27 cellular contexts compared by ENCODE assay signal in the genomic region with DNA sequence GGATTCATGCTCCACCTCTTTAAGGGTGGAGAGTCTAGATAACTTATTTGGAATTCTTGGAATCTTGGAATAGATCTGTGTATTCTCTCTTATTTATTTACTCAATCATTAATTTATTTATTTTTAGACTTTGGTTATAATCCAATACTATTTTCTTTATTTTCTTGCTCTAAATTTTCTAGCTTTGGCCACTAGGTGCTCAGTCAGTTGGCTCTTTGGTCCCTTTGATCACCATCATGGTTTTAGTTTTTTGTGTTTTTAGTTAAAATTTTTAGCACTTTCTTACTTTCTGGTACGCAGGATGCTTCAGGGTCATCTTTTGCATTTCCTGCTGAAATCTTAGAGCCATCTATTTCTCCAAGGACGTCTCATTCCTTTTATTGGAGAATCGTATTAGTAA. TPM values are rescaled to one million over a fixed set of nuclear protein-coding genes. Genes with fewer than 3 reads are reported as not detected.
DNase-seq lines count a peak whose midpoint lies in the region; ATAC-seq and TF ChIP-seq lines count a peak whose summit lies in the region.
"Had no signal": no experiment of that assay in that cellular context is flagged by ENCODE, and none has a peak within 500 bp of the region (broad histone marks: within the 10 kb centered on the region; RNA-seq: fewer than 3 reads in every experiment).

No MANE protein-coding gene starts in this region.

- no peak for TF ChIP-seq EP300 in sigmoid colon (IDR thresholded peaks at IDR 0.05)

- H3K4me1 Mint-ChIP-seq in type B pancreatic cell (ENCODE audit: unreplicated experiment) = peaks cover 6% of the 10 kb centered on the region

- H3K4me3 Mint-ChIP-seq in type B pancreatic cell = no peak overlapping the region
- H3K4me3 Mint-ChIP-seq: GM23338; natural killer cell; stimulated activated memory B cell treated with anti-CD40 and anti-IgM and Interleukin-4, amounts not matched to agents 10 μg/mL and 1 μg/mL and 100 μg/mL, for 72 hours had no signal

- H3K4me3 ChIP-seq in cardiac muscle cell (no peak overlapping the region), epithelial cell of proximal tubule (ENCODE audit: low read depth, low read length) (no peak overlapping the region), sigmoid colon (no peak overlapping the region)
- H3K4me3 ChIP-seq: BLaER1, GM23338, K562, testis had no signal

- TF ChIP-seq CTCF in cardiac muscle cell (IDR thresholded peaks at IDR 0.05; ENCODE audit: low read depth, low read length) = peak; percentile 19
- peak; percentile 37 for TF ChIP-seq CTCF in epithelial cell of proximal tubule (conservative IDR thresholded peaks at IDR 0.05; ENCODE audit: low read depth, low read length)
- TF ChIP-seq CTCF in type B pancreatic cell (conservative IDR thresholded peaks at IDR 0.05) = peak; percentile 48
- no peak for TF ChIP-seq CTCF in sigmoid colon (IDR thresholded peaks at IDR 0.05)

- H3K4me1 ChIP-seq in cardiac muscle cell (ENCODE audit: low read depth) (no peaks in the 10 kb centered on the region), sigmoid colon (peaks cover 0 to 4% (median 0%) of the 10 kb centered on the region in 4 donors)

- H3K36me3 Mint-ChIP-seq in type B pancreatic cell = no peaks in the 10 kb centered on the region
- H3K36me3 Mint-ChIP-seq: natural killer cell; stimulated activated memory B cell treated with anti-CD40 and anti-IgM and Interleukin-4, amounts not matched to agents 10 μg/mL and 1 μg/mL and 100 μg/mL, for 72 hours had no signal

- peaks cover 5% of the 10 kb centered on the region for H3K27me3 Mint-ChIP-seq in type B pancreatic cell
- H3K27me3 Mint-ChIP-seq: stimulated activated memory B cell treated with anti-CD40 and anti-IgM and Interleukin-4, amounts not matched to agents 10 μg/mL and 1 μg/mL and 100 μg/mL, for 72 hours had no signal

- no peak for DNase-seq in cardiac muscle cell (ENCODE audit: low read depth in 1 of 2, low spot score in 1 of 2)
- DNase-seq in Right ventricle myocardium superior = no peak
- DNase-seq in NAMALWA (ENCODE audit: low spot score) = peak; percentile 31
- no peak for DNase-seq in epithelial cell of proximal tubule (ENCODE audit: low read depth)
- no peak for DNase-seq in type B pancreatic cell (ENCODE audit: extremely low spot score, unreplicated experiment)
- no peak for DNase-seq in activated CD4-positive, alpha-beta T cell treated with anti-CD3 and anti-CD28 coated beads for 48 hours
- DNase-seq in T-helper 9 cell = no peak
- DNase-seq in sigmoid colon = no peak
- DNase-seq: activated naive CD4-positive, alpha-beta T cell; activated T-cell treated with anti-CD3 and anti-CD28 coated beads for 4 hours; amygdala; Calu3; central memory CD4-positive, alpha-beta T cell; natural killer cell; NCI-H1092; NCI-H2081 treated with DMSO at 0.1 percent for 48 hours; NCI-H446 treated with DMSO at 0.1 percent for 48 hours; posterior cingulate gyrus; RPMI8226; SW 1271; testis had no signal

- no peak overlapping the region for H3K27ac Mint-ChIP-seq in type B pancreatic cell
- H3K27ac Mint-ChIP-seq: GM23338; natural killer cell; stimulated activated memory B cell treated with anti-CD40 and anti-IgM and Interleukin-4, amounts not matched to agents 10 μg/mL and 1 μg/mL and 100 μg/mL, for 72 hours had no signal

- intact Hi-C loops in Right ventricle myocardium superior (cut with DNase I) = loop anchor here (5.0 kb wide), 1 partner anchor 82 kb away; no protein-coding TSS in a partner anchor
- intact Hi-C loops in sigmoid colon (cut with DNase I) = no loop called here

- H3K9me3 ChIP-seq in cardiac muscle cell (ENCODE audit: low read depth) = no peaks in the 10 kb centered on the region
- no peaks in the 10 kb centered on the region for H3K9me3 ChIP-seq in sigmoid colon
- H3K9me3 ChIP-seq: BLaER1, testis had no signal

- peaks cover 7% of the 10 kb centered on the region for H3K9me3 Mint-ChIP-seq in type B pancreatic cell
- H3K9me3 Mint-ChIP-seq: GM23338; natural killer cell; stimulated activated memory B cell treated with anti-CD40 and anti-IgM and Interleukin-4, amounts not matched to agents 10 μg/mL and 1 μg/mL and 100 μg/mL, for 72 hours had no signal

- WGBS in sigmoid colon, 2 donors = 87 to 88% methylated on average over 3 of the region's 3 CpGs

- H3K36me3 ChIP-seq in cardiac muscle cell (no peaks in the 10 kb centered on the region), sigmoid colon (no peaks in the 10 kb centered on the region)
- H3K36me3 ChIP-seq: BLaER1 had no signal

- no peaks in the 10 kb centered on the region for H3K27me3 ChIP-seq in cardiac muscle cell
- H3K27me3 ChIP-seq in sigmoid colon = no peaks in the 10 kb centered on the region
- H3K27me3 ChIP-seq: BLaER1, testis had no signal

- ATAC-seq in Right ventricle myocardium superior (ENCODE audit: poor library complexity) = no peak
- ATAC-seq: GM23338; K562; left lobe of liver; natural killer cell; stimulated activated memory B cell treated with anti-CD40 and anti-IgM and Interleukin-4, amounts not matched to agents 10 μg/mL and 1 μg/mL and 100 μg/mL, for 72 hours had no signal

- H3K27ac ChIP-seq in cardiac muscle cell = no peak overlapping the region
- H3K27ac ChIP-seq in sigmoid colon = no peak overlapping the region
- H3K27ac ChIP-seq: BLaER1, testis had no signal

- no peak for TF ChIP-seq POLR2A in sigmoid colon (IDR thresholded peaks at IDR 0.05)

RNA-seq across cellular contexts. Expression of gene PLEK, which starts 5.2 kb away (rescaled TPM):
- not detected in 2 replicates for total RNA-seq in cardiac muscle cell
- 0.21 TPM in 1 of 2 replicates, not detected in the other for polyA plus RNA-seq in cardiac muscle cell
- total RNA-seq in Right ventricle myocardium superior = 4.7 TPM
- not detected in 2 replicates for total RNA-seq in epithelial cell of proximal tubule
- not detected in 2 replicates for total RNA-seq in type B pancreatic cell (ENCODE audit: low replicate concordance)
- 10 to 100 TPM in 2 of 4 donors, 1 to 10 TPM in 2; 5.8 to 15.2 (median 10.3) TPM for total RNA-seq in sigmoid colon
- 10 to 100 TPM; 12.5 to 16.8 (median 12.6) TPM for polyA plus RNA-seq in sigmoid colon
- total RNA-seq: A172, Calu3, GM23338 had no signal

RNA-seq across cellular contexts. Expression of gene CNRIP1, which starts 40.1 kb away (rescaled TPM):
- 6.9 and 8.8 TPM in 2 replicates for total RNA-seq in cardiac muscle cell
- polyA plus RNA-seq in cardiac muscle cell = 9.3 and 14.3 TPM in 2 replicates
- 9.3 TPM for total RNA-seq in Right ventricle myocardium superior
- total RNA-seq in epithelial cell of proximal tubule = 17.5 and 29.8 TPM in 2 replicates
- total RNA-seq in type B pancreatic cell (ENCODE audit: low replicate concordance) = 0.36 and 15.0 TPM in 2 replicates
- 10 to 100 TPM; 22.5 to 38.2 (median 32.6) TPM for total RNA-seq in sigmoid colon
- polyA plus RNA-seq in sigmoid colon = 10 to 100 TPM in 2 of 3 donors, 1 to 10 TPM in 1; 6.2 to 16.2 (median 10.0) TPM
- total RNA-seq: Calu3 had no signal

Comparison
In these comparisons a context has a peak if more than half of its experiments do, and no peak if none do; other contexts are left out.
1. CTCF ChIP-seq: peak in cardiac muscle cell (single experiment), epithelial cell of proximal tubule (single experiment) and type B pancreatic cell (single experiment); none in sigmoid colon (0 of 4).